In the genomic region with DNA sequence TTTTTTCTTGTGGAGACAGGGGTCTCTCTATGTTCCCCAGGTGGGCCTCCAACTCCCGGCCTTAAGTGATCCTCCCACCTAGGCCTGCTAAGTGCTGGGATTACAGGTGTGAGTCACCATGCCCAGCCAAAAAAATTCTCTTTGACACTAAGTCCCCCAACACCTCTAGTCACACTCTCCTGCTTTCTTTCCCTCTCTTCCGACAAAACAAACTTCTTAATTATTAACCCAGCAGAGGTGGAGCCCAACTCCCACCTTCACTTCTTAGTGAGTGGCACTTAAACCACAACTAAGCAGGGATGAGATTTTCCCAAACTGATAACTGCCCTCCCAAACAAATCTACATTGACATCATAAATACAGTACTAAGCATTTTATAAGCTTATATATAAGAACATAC, we compare ENCODE assay signal across 19 cellular contexts.
"Had no signal": no experiment of that assay in that cellular context is flagged by ENCODE, and none has a peak within 500 bp of the region (broad histone marks: within the 10 kb centered on the region; RNA-seq: fewer than 3 reads in every experiment).

No MANE protein-coding gene starts in this region.

- H3K4me3 Mint-ChIP-seq: naive B cell had no signal

- ATAC-seq: esophagus mucosa, heart right ventricle, left ventricle myocardium superior, psoas muscle had no signal

- H3K36me3 Mint-ChIP-seq: naive B cell had no signal

- FAIRE-seq: endometrium, frontal cortex, islet of Langerhans had no signal

- H3K9me3 Mint-ChIP-seq: naive B cell had no signal

- DNase-seq: cortex of kidney; dorsolateral prefrontal cortex; effector memory CD4-positive, alpha-beta T cell; heart right ventricle; hypothalamus; left ventricle myocardium superior; mesendoderm; naive B cell; psoas muscle; stimulated activated CD4-positive, alpha-beta T cell treated with anti-CD3 and anti-CD28 coated beads, Interleukin-2, amount 100 ng/mL, for 24 hours; stimulated activated CD4-positive, alpha-beta T cell treated with anti-CD3 and anti-CD28 coated beads, Interleukin-4, amount 100 ng/mL, for 4 hours; stimulated activated naive CD4-positive, alpha-beta T cell; stomach; substantia nigra; trophoblast cell had no signal
